10 cellular contexts compared by ENCODE assay signal in genomic region chr3:184895350-184895749, GRCh38.
"Had no signal": no experiment of that assay in that cellular context is flagged by ENCODE, and none has a peak within 500 bp of the region (broad histone marks: within the 10 kb centered on the region; RNA-seq: fewer than 3 reads in every experiment).

No MANE protein-coding gene starts in this region.

- H3K4me2 ChIP-seq: GM23338 had no signal

- H3K9me3 ChIP-seq: HAP-1 had no signal

- H2AFZ ChIP-seq: GM23248, GM23338 had no signal

- FAIRE-seq: H1 had no signal

- ATAC-seq: GM23338, HCT116 had no signal

- DNase-seq: GM23248, GOT3, H7, H9, HCEC 1CT, HFFc6 had no signal

- H3K9ac ChIP-seq: GM23248 had no signal

- H3K4me3 ChIP-seq: GM23248, GM23338, HAP-1 had no signal

- H3K27ac ChIP-seq: GM23248 had no signal
